In the genomic region with DNA sequence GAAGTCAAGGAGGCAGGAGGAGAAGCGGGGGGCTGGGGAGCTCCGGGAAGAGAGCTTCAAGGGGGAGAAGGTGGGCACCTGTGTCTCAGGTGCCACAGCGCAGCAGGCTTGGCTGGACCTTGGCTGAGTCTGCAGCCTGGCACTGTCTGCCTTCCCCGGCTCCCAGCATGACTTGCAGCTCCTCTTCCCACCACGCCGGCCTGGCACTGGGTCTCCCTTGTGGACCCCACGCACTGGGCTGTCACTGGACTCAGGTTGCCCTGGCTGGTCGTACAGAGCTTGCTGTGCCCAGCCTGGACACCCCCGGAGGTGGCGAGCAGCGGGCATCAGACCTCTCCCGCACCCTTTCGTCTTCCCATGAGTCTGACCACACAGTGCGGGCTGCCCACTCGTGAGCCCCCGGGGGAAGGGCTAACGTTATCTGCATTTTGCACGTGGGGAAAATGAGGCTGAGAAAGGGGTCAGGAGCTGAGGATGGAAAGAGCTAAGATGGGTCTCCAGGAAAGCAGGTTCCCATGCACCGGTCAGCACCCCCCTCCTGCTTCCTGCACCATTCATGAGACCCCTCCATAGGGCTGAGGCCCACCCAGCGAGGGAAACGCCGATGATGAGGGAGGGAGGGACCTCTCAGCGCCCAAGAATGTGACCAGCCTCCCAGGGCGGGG, we compare ENCODE assay signal across 22 cellular contexts. TPM values are rescaled to one million over a fixed set of nuclear protein-coding genes. Genes with fewer than 3 reads are reported as not detected.
"Had no signal": no experiment of that assay in that cellular context is flagged by ENCODE, and none has a peak within 500 bp of the region (broad histone marks: within the 10 kb centered on the region; RNA-seq: fewer than 3 reads in every experiment).

No MANE protein-coding gene starts in this region.

- H3K4me1 Mint-ChIP-seq: immature natural killer cell had no signal

- DNase-seq: effector memory CD8-positive, alpha-beta T cell; foreskin keratinocyte; immature natural killer cell; kidney; left cardiac atrium; left ventricle myocardium inferior; lower lobe of right lung; midbrain; psoas muscle; retina; right lobe of liver; stimulated activated CD4-positive, alpha-beta T cell treated with anti-CD3 and anti-CD28 coated beads, Interleukin-4, amount 100 ng/mL, for 1 hour; stimulated activated CD8-positive, alpha-beta memory T cell treated with anti-CD3 and anti-CD28 coated beads, Interleukin-4, amount 100 ng/mL, for 48 hours; tibial artery; upper lobe of right lung had no signal

- H3K27ac Mint-ChIP-seq: dendritic cell treated with granulocyte-macrophage colony-stimulating factor and Interleukin-4, amounts not matched to agents 40 ng/mL and 50 ng/mL, for 4 days; effector memory CD8-positive, alpha-beta T cell; immature natural killer cell; memory B cell; natural killer cell treated with Interleukin-12 subunit alpha and Interleukin-12 subunit beta and Interleukin-15 and Interleukin-18, amount 100 ng/mL, for 72 hours; stimulated activated effector memory CD8-positive, alpha-beta T cell treated with anti-CD3 and anti-CD28 coated beads, Interleukin-12 subunit alpha, Interleukin-12 subunit beta, amount 100 ng/mL, for 72 hours; stimulated activated naive CD8-positive, alpha-beta T cell treated with anti-CD3 and anti-CD28 coated beads, Interleukin-15, Interleukin-2, amounts not matched to agents 100 ng/mL and 50 ng/mL, for 24 hours had no signal

- H3K9ac ChIP-seq: neural progenitor cell had no signal

- ATAC-seq: effector memory CD8-positive, alpha-beta T cell; foreskin keratinocyte; left cardiac atrium; psoas muscle; upper lobe of right lung had no signal

- H2AFZ ChIP-seq: neural progenitor cell had no signal

- H3K4me1 ChIP-seq: foreskin keratinocyte, left ventricle myocardium inferior, lower lobe of right lung, neural progenitor cell, psoas muscle, right lobe of liver, tibial artery, upper lobe of right lung had no signal

- H3K9me3 ChIP-seq: left ventricle myocardium inferior, lower lobe of right lung, psoas muscle, right lobe of liver, tibial artery, upper lobe of right lung had no signal

- H3K36me3 Mint-ChIP-seq: immature natural killer cell; memory B cell; natural killer cell treated with Interleukin-12 subunit alpha and Interleukin-12 subunit beta and Interleukin-15 and Interleukin-18, amount 100 ng/mL, for 72 hours; neural progenitor cell; stimulated activated effector memory CD8-positive, alpha-beta T cell treated with anti-CD3 and anti-CD28 coated beads, Interleukin-12 subunit alpha, Interleukin-12 subunit beta, amount 100 ng/mL, for 72 hours had no signal

- H3K4me2 ChIP-seq: neural progenitor cell had no signal

- H3K27ac ChIP-seq: foreskin keratinocyte, left ventricle myocardium inferior, lower lobe of right lung, neural progenitor cell, psoas muscle, right lobe of liver, tibial artery, upper lobe of right lung had no signal

- H3K4me3 Mint-ChIP-seq: dendritic cell treated with granulocyte-macrophage colony-stimulating factor and Interleukin-4, amounts not matched to agents 40 ng/mL and 50 ng/mL, for 4 days; effector memory CD8-positive, alpha-beta T cell; immature natural killer cell; memory B cell; natural killer cell treated with Interleukin-12 subunit alpha and Interleukin-12 subunit beta and Interleukin-15 and Interleukin-18, amount 100 ng/mL, for 72 hours; neural progenitor cell; stimulated activated effector memory CD8-positive, alpha-beta T cell treated with anti-CD3 and anti-CD28 coated beads, Interleukin-12 subunit alpha, Interleukin-12 subunit beta, amount 100 ng/mL, for 72 hours; stimulated activated naive CD8-positive, alpha-beta T cell treated with anti-CD3 and anti-CD28 coated beads, Interleukin-15, Interleukin-2, amounts not matched to agents 100 ng/mL and 50 ng/mL, for 24 hours had no signal

- H3K4me3 ChIP-seq: left ventricle myocardium inferior, lower lobe of right lung, neural progenitor cell, psoas muscle, right lobe of liver, tibial artery, upper lobe of right lung had no signal

- H3K27me3 ChIP-seq: neural progenitor cell, right lobe of liver had no signal

- H3K36me3 ChIP-seq: left ventricle myocardium inferior, lower lobe of right lung, neural progenitor cell, right lobe of liver, tibial artery, upper lobe of right lung had no signal

- H3K9me3 Mint-ChIP-seq: dendritic cell treated with granulocyte-macrophage colony-stimulating factor and Interleukin-4, amounts not matched to agents 40 ng/mL and 50 ng/mL, for 4 days; effector memory CD8-positive, alpha-beta T cell; immature natural killer cell; memory B cell; natural killer cell treated with Interleukin-12 subunit alpha and Interleukin-12 subunit beta and Interleukin-15 and Interleukin-18, amount 100 ng/mL, for 72 hours; stimulated activated effector memory CD8-positive, alpha-beta T cell treated with anti-CD3 and anti-CD28 coated beads, Interleukin-12 subunit alpha, Interleukin-12 subunit beta, amount 100 ng/mL, for 72 hours; stimulated activated naive CD8-positive, alpha-beta T cell treated with anti-CD3 and anti-CD28 coated beads, Interleukin-15, Interleukin-2, amounts not matched to agents 100 ng/mL and 50 ng/mL, for 24 hours had no signal

RNA-seq across cellular contexts. Expression of gene TMEM184A, which starts 54.1 kb away (rescaled TPM):
- total RNA-seq: natural killer cell treated with Interleukin-12 subunit alpha and Interleukin-12 subunit beta and Interleukin-15 and Interleukin-18, amount 100 ng/mL, for 72 hours; temporal lobe had no signal
- polyA plus RNA-seq: immature natural killer cell had no signal

RNA-seq across cellular contexts. Expression of gene ELFN1, which starts 59.9 kb away (rescaled TPM):
- total RNA-seq: foreskin keratinocyte had no signal
